Comparison of ENCODE assay signal across 9 cellular contexts in the genomic region with DNA sequence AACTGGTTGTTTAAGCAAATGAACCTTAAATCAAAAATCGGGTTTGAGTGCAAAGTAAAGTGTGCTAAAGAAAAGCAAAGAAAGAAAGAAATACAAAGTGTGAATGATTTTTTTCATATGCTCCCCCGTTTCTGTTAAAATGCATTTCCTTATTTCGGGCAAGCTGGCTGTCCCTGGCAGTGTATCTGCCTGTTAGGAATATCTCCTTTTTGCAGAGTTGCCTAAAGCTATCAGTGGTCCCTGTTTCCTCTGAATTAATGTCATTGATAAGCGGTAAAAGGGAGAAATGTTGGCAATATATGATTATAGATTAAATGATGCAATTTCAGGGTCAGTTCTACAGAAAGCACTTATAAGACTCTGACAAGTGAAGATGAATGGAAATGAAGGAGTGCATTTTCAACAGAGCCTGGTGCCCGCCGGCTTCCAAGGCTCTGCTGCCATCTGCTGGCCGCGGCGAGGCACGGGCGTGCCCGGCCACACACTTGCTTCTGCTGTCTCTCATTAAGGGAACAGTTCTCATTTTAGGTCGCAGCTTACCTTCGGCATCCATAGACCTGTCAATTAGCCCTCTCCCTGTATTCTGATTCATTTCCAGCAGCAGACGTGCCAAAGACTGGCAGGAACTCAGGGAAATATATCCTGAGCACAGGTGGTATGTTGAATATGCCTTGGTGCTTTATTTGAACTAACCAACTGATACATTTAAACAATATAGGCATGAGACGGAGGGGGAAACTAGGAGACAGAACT.
DNase-seq lines count a peak whose midpoint lies in the region; ATAC-seq and TF ChIP-seq lines count a peak whose summit lies in the region.
"Had no signal": no experiment of that assay in that cellular context is flagged by ENCODE, and none has a peak within 500 bp of the region (broad histone marks: within the 10 kb centered on the region; RNA-seq: fewer than 3 reads in every experiment).

No MANE protein-coding gene starts in this region.

- H3K36me3 ChIP-seq in smooth muscle cell (ENCODE audit: low read depth), result no peaks in the 10 kb centered on the region
- H3K36me3 ChIP-seq: BLaER1 treated with 17β-estradiol and CSF1 and Interleukin-3, amounts not matched to agents 10 nM and 100 nM had no signal

- TF ChIP-seq CTCF in smooth muscle cell (IDR thresholded peaks at IDR 0.05; ENCODE audit: borderline replicate concordance, insufficient read depth, poor library complexity, severe bottlenecking), result peak; percentile 98

- H3K27ac ChIP-seq in smooth muscle cell (ENCODE audit: low read depth), result no peak overlapping the region
- H3K27ac ChIP-seq: BLaER1 treated with 17β-estradiol and CSF1 and Interleukin-3, amounts not matched to agents 10 nM and 100 nM had no signal

- peak; percentile 94 for ATAC-seq in HG02642 (IDR thresholded peaks at IDR 0.05; ENCODE audit: poor library complexity, unreplicated experiment)

- no peaks in the 10 kb centered on the region for H3K27me3 ChIP-seq in smooth muscle cell (ENCODE audit: low read depth)
- H3K27me3 ChIP-seq: BLaER1 treated with 17β-estradiol and CSF1 and Interleukin-3, amounts not matched to agents 10 nM and 100 nM had no signal

- H3F3A ChIP-seq in smooth muscle cell (ENCODE audit: low read depth), result no peaks in the 10 kb centered on the region

- H3K4me3 ChIP-seq in smooth muscle cell, result no peak overlapping the region
- H3K4me3 ChIP-seq: BLaER1 treated with 17β-estradiol and CSF1 and Interleukin-3, amounts not matched to agents 10 nM and 100 nM had no signal

- H3K4me1 ChIP-seq in smooth muscle cell (ENCODE audit: low read depth), result peaks cover 5% of the 10 kb centered on the region
- H3K4me1 ChIP-seq: BLaER1 treated with 17β-estradiol and CSF1 and Interleukin-3, amounts not matched to agents 10 nM and 100 nM had no signal

- H3K9me3 ChIP-seq in smooth muscle cell (replicated peaks; ENCODE audit: low read depth), result no peaks in the 10 kb centered on the region

- WGBS in smooth muscle cell (ENCODE audit: low lambda C conversion rate), result 23% methylated on average over 16 of the region's 16 CpGs

- H3K79me2 ChIP-seq in smooth muscle cell (ENCODE audit: low read depth), result no peaks in the 10 kb centered on the region

- peak overlapping the region; percentile 51 for H3K4me2 ChIP-seq in smooth muscle cell
- H3K4me2 ChIP-seq: BLaER1 treated with 17β-estradiol and CSF1 and Interleukin-3, amounts not matched to agents 10 nM and 100 nM had no signal

- no peaks in the 10 kb centered on the region for H4K20me1 ChIP-seq in smooth muscle cell (ENCODE audit: low read depth)
- H4K20me1 ChIP-seq: BLaER1 treated with 17β-estradiol and CSF1 and Interleukin-3, amounts not matched to agents 10 nM and 100 nM had no signal

- H3K9ac ChIP-seq in smooth muscle cell (ENCODE audit: low read depth), result no peak overlapping the region
- H3K9ac ChIP-seq: BLaER1 treated with 17β-estradiol and CSF1 and Interleukin-3, amounts not matched to agents 10 nM and 100 nM had no signal

- H2AFZ ChIP-seq in smooth muscle cell (ENCODE audit: low read depth), result no peak overlapping the region

- peak; percentile 48 for DNase-seq in NCI-H2107 treated with DMSO at 0.1 percent for 48 hours (lab: John Stamatoyannopoulos, UW; ENCODE audit: unreplicated experiment)
- DNase-seq in NCI-H2107 (lab: John Stamatoyannopoulos, UW), result no peak
- DNase-seq in NCI-H1092 (lab: John Stamatoyannopoulos, UW), result peak; percentile 77
- DNase-seq in T-helper 9 cell, result peak; percentile 43
- DNase-seq in astrocyte of the hippocampus (ENCODE audit: low read depth, low spot score), result peak; percentile 93
- peak; percentile 79 to 86 for DNase-seq in hippocampal formation (lab: John Stamatoyannopoulos, UW)
- DNase-seq in smooth muscle cell (lab: John Stamatoyannopoulos, UW; ENCODE audit: unreplicated experiment), result peak; percentile 16
